In the genomic region with DNA sequence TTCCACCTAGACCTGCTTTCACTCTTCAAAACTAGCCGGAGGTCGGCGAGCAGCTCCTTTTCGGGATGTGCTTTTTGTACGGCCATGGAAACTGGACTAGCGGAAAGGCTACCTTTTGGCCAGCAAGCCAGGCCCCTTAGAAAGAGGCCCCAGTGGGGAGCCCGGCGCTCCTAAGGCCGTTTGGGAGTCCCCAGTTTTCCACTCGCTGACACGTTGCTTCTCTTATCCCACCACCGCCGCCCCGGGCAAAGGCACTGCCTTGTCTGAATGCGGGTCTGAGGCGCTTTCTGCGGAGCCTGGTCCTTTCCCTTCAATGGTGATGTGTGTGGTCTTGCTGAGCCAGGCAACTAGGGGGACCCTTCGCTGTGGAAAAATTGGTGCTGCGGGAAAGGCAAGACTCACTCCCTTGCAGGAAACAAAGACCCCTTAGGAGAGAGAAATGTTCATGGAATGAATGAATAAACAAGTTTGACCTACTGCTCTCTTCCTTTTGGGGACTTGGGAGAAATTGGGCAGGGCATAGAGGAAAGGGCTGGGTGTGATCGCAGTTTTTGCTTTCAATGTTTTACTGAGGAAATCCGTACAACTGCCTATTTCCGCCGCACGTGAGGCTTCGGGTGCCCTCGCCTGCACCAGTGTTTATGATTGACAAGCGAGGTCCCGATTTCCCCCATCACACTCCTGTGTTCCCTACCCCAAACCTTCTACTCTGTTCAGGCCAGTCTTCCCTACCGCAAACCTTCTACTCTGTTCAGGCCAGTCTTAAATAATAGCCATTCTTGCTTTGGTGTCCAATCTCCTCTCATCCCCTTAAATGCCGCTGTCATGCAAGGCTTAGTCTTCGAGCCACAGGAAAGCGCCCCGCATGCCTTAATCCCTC, we compare ENCODE assay signal across 8 cellular contexts. TPM values are rescaled to one million over a fixed set of nuclear protein-coding genes. Genes with fewer than 3 reads are reported as not detected.
A peak's percentile ranks its signal among the peaks of the same experiment; 100 is the strongest.
DNase-seq lines count a peak whose midpoint lies in the region; ATAC-seq and TF ChIP-seq lines count a peak whose summit lies in the region.

No MANE protein-coding gene starts in this region.

- peaks cover 49% of the 10 kb centered on the region for H3K4me1 ChIP-seq in left ventricle myocardium inferior

- H3K4me3 ChIP-seq in AG04450 (ENCODE audit: low read depth, low read length) (peak overlapping the region; percentile 72), left ventricle myocardium inferior (peak overlapping the region; percentile 94)

- H3K27ac ChIP-seq in AG04450 (ENCODE audit: low read depth, low read length), result peak overlapping the region; percentile 96
- peak overlapping the region; percentile 71 for H3K27ac ChIP-seq in adipose tissue (ENCODE audit: low read depth, low read length)
- peak overlapping the region; percentile 98 for H3K27ac ChIP-seq in left ventricle myocardium inferior (replicated peaks)

- H3K27me3 ChIP-seq in AG04450 (ENCODE audit: control insufficient read depth, insufficient read depth, low read length) (no peaks in the 10 kb centered on the region), left ventricle myocardium inferior (ENCODE audit: low read depth) (no peaks in the 10 kb centered on the region)

- H3K36me3 ChIP-seq in left ventricle myocardium inferior, result peaks cover 26% of the 10 kb centered on the region

- ATAC-seq in HG03469 (IDR thresholded peaks at IDR 0.05; ENCODE audit: unreplicated experiment) (no peak), HG02798 (IDR thresholded peaks at IDR 0.05; ENCODE audit: poor library complexity, unreplicated experiment) (no peak)

- CTCF ChIA-PET in AG04450 (lab: Charles Lee), result interaction anchor here (0.6 to 0.8 kb wide), 3 partner anchors 107 to 398 kb away, joined by 3 to 5 read pairs (median 3); no protein-coding TSS in a partner anchor

- DNase-seq in AG04450 (ENCODE audit: low read depth, low spot score), result no peak
- peak; percentile 38 for DNase-seq in GM20000 (ENCODE audit: low spot score)
- peak; percentile 58 for DNase-seq in RPMI7951 (ENCODE audit: low read depth)
- DNase-seq in left ventricle myocardium inferior, result peak; percentile 51
- DNase-seq in posterior cingulate gyrus, result peak; percentile 28 to 89 (median 40)

- H3K9me3 ChIP-seq in AG04450 (ENCODE audit: control insufficient read depth, insufficient read depth, low read length) (peaks cover 5% of the 10 kb centered on the region; the same call in 1 of the 2 replicates), left ventricle myocardium inferior (replicated peaks) (no peaks in the 10 kb centered on the region)

- TF ChIP-seq CTCF in AG04450 (IDR thresholded peaks at IDR 0.05; ENCODE audit: low read depth, low read length) (peak; percentile 47), GM20000 (IDR thresholded peaks at IDR 0.05; ENCODE audit: extremely low read depth, missing control alignments) (no peak), left ventricle myocardium inferior (IDR thresholded peaks at IDR 0.05; ENCODE audit: borderline replicate concordance) (peak; percentile 18)

- POLR2A ChIA-PET in AG04450 (lab: Yijun Ruan, JAX), result interaction anchor here (0.5 to 1.2 kb wide), 11 partner anchors 9 to 590 kb away, joined by 3 to 9 read pairs (median 3); no protein-coding TSS in a partner anchor

- 16 to 24% (median 16%) methylated on average over 33 of the region's 33 CpGs for WGBS in adipose tissue, 3 donors

- intact Hi-C loops in left ventricle myocardium inferior (cut with micrococcal nuclease), result no loop called here
- intact Hi-C loops in posterior cingulate gyrus (cut with DNase I), result loop anchor here (5.0 to 10.0 kb wide), 2 partner anchors 291 to 381 kb away; partner anchors contain the start of gene SCAF11

RNA-seq across cellular contexts. Expression of gene SLC38A2, which starts 1.0 kb away (rescaled TPM):
- 520 and 749 TPM in 2 replicates for polyA plus RNA-seq in AG04450 (2011; rRNA removed)
- polyA minus RNA-seq in AG04450 (2011; rRNA and poly(A)+ RNA removed), result 432 and 681 TPM in 2 replicates
- 246 and 317 TPM in 2 replicates for total RNA-seq in RPMI7951 (2014; rRNA removed; shearing (Covaris generic))
- 100 to 1,000 TPM in 1 of 3 donors, 10 to 100 TPM in 2; 39.5 to 114 (median 51.5) TPM for polyA plus RNA-seq in adipose tissue
- total RNA-seq in left ventricle myocardium inferior, result 129 TPM
